ENCODE assay signal across 30 cellular contexts in the genomic region with DNA sequence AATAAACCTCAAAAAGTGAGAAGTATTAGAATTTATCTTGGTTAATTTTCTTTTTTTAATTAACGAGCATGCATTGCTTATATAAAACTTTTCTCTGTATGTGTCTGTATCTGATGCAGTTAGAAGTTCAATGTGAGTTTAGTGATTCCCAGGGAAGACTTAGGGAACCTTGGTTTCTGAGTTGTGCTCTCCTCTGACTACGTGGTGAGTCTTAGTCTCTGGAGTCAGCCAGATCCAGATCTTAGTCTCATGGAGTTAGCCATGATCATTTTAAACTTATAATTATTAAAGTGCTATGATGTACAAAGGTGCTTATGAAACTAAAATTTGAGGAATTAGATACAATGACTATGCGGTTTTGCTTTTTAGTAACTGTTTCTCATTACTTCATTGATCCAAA.
"Had no signal": no experiment of that assay in that cellular context is flagged by ENCODE, and none has a peak within 500 bp of the region (broad histone marks: within the 10 kb centered on the region; RNA-seq: fewer than 3 reads in every experiment).

No MANE protein-coding gene starts in this region.

- DNase-seq: activated CD4-positive, alpha-beta memory T cell treated with anti-CD3 and anti-CD28 coated beads, Interleukin-2, amount 10 ng/mL, durations not matched to agents 7 days and 5 days; activated CD4-positive, alpha-beta T cell treated with anti-CD3 and anti-CD28 coated beads for 1 hour; activated CD4-positive, alpha-beta T cell treated with anti-CD3 and anti-CD28 coated beads, Interleukin-2, amount 10 ng/mL, durations not matched to agents 7 days and 5 days; activated CD8-positive, alpha-beta memory T cell treated with anti-CD3 and anti-CD28 coated beads, Interleukin-2, amount 50 U/mL, for 48 hours; activated gamma-delta T cell; activated naive CD4-positive, alpha-beta T cell treated with anti-CD3 and anti-CD28 coated beads, Interleukin-2, amount 10 ng/mL, durations not matched to agents 7 days and 5 days; activated naive CD8-positive, alpha-beta T cell treated with anti-CD3 and anti-CD28 coated beads, Interleukin-2, amount 10 ng/mL, durations not matched to agents 7 days and 5 days; activated T-cell treated with anti-CD3 and anti-CD28 coated beads, Interleukin-2, amount 50 U/mL, for 24 hours; brain microvascular endothelial cell; central memory CD4-positive, alpha-beta T cell; esophagus squamous epithelium; islet precursor cell; left cardiac atrium; naive thymus-derived CD8-positive, alpha-beta T cell; nucleus accumbens; pancreas; retina; stimulated activated CD4-positive, alpha-beta T cell treated with anti-CD3 and anti-CD28 coated beads, Interleukin-4, amount 100 ng/mL, for 4 hours; stimulated activated CD8-positive, alpha-beta memory T cell treated with anti-CD3 and anti-CD28 coated beads, Interleukin-4, amount 100 ng/mL, for 48 hours; stimulated activated naive B cell treated with anti-CD40 and anti-IgM and Interleukin-4, amounts not matched to agents 10 μg/mL and 1 μg/mL and 100 μg/mL, for 72 hours; stomach; T-helper 2 cell; tibial artery had no signal

- H3K27ac Mint-ChIP-seq: activated CD4-positive, alpha-beta memory T cell treated with anti-CD3 and anti-CD28 coated beads, Interleukin-2, amount 10 ng/mL, durations not matched to agents 7 days and 5 days; activated CD4-positive, alpha-beta T cell treated with anti-CD3 and anti-CD28 coated beads, Interleukin-2, amount 10 ng/mL, durations not matched to agents 7 days and 5 days; activated naive CD4-positive, alpha-beta T cell treated with anti-CD3 and anti-CD28 coated beads, Interleukin-2, amount 10 ng/mL, durations not matched to agents 7 days and 5 days; activated naive CD8-positive, alpha-beta T cell treated with anti-CD3 and anti-CD28 coated beads, Interleukin-2, amount 10 ng/mL, durations not matched to agents 7 days and 5 days; activated T-cell treated with anti-CD3 and anti-CD28 coated beads, Interleukin-2, amount 50 U/mL, for 24 hours; memory B cell; naive thymus-derived CD8-positive, alpha-beta T cell; stimulated activated naive B cell treated with anti-CD40 and anti-IgM and Interleukin-4, amounts not matched to agents 10 μg/mL and 1 μg/mL and 100 μg/mL, for 72 hours; WTC11 had no signal

- H3K9me3 Mint-ChIP-seq: activated CD4-positive, alpha-beta memory T cell treated with anti-CD3 and anti-CD28 coated beads, Interleukin-2, amount 10 ng/mL, durations not matched to agents 7 days and 5 days; activated CD4-positive, alpha-beta T cell treated with anti-CD3 and anti-CD28 coated beads, Interleukin-2, amount 10 ng/mL, durations not matched to agents 7 days and 5 days; activated naive CD4-positive, alpha-beta T cell treated with anti-CD3 and anti-CD28 coated beads, Interleukin-2, amount 10 ng/mL, durations not matched to agents 7 days and 5 days; activated naive CD8-positive, alpha-beta T cell treated with anti-CD3 and anti-CD28 coated beads, Interleukin-2, amount 10 ng/mL, durations not matched to agents 7 days and 5 days; activated T-cell treated with anti-CD3 and anti-CD28 coated beads, Interleukin-2, amount 50 U/mL, for 24 hours; memory B cell; naive thymus-derived CD8-positive, alpha-beta T cell; neural crest cell; stimulated activated naive B cell treated with anti-CD40 and anti-IgM and Interleukin-4, amounts not matched to agents 10 μg/mL and 1 μg/mL and 100 μg/mL, for 72 hours had no signal

- H3K36me3 Mint-ChIP-seq: activated naive CD4-positive, alpha-beta T cell treated with anti-CD3 and anti-CD28 coated beads, Interleukin-2, amount 10 ng/mL, durations not matched to agents 7 days and 5 days; activated naive CD8-positive, alpha-beta T cell treated with anti-CD3 and anti-CD28 coated beads, Interleukin-2, amount 10 ng/mL, durations not matched to agents 7 days and 5 days; memory B cell; naive thymus-derived CD8-positive, alpha-beta T cell; stimulated activated naive B cell treated with anti-CD40 and anti-IgM and Interleukin-4, amounts not matched to agents 10 μg/mL and 1 μg/mL and 100 μg/mL, for 72 hours; WTC11 had no signal

- H3K4me3 Mint-ChIP-seq: activated CD4-positive, alpha-beta memory T cell treated with anti-CD3 and anti-CD28 coated beads, Interleukin-2, amount 10 ng/mL, durations not matched to agents 7 days and 5 days; activated CD4-positive, alpha-beta T cell treated with anti-CD3 and anti-CD28 coated beads, Interleukin-2, amount 10 ng/mL, durations not matched to agents 7 days and 5 days; activated naive CD4-positive, alpha-beta T cell treated with anti-CD3 and anti-CD28 coated beads, Interleukin-2, amount 10 ng/mL, durations not matched to agents 7 days and 5 days; activated naive CD8-positive, alpha-beta T cell treated with anti-CD3 and anti-CD28 coated beads, Interleukin-2, amount 10 ng/mL, durations not matched to agents 7 days and 5 days; activated T-cell treated with anti-CD3 and anti-CD28 coated beads, Interleukin-2, amount 50 U/mL, for 24 hours; memory B cell; naive thymus-derived CD8-positive, alpha-beta T cell; neural crest cell; stimulated activated naive B cell treated with anti-CD40 and anti-IgM and Interleukin-4, amounts not matched to agents 10 μg/mL and 1 μg/mL and 100 μg/mL, for 72 hours; WTC11 had no signal

- H3K4me1 Mint-ChIP-seq: memory B cell; neural crest cell; stimulated activated naive B cell treated with anti-CD40 and anti-IgM and Interleukin-4, amounts not matched to agents 10 μg/mL and 1 μg/mL and 100 μg/mL, for 72 hours had no signal

- H3K9me3 ChIP-seq: ascending aorta, esophagus squamous epithelium, pancreas, prostate gland, stomach, tibial artery had no signal

- H3K36me3 ChIP-seq: ascending aorta, brain microvascular endothelial cell, esophagus squamous epithelium, pancreas, prostate gland, stomach, tibial artery had no signal

- H3K4me1 ChIP-seq: ascending aorta, prostate gland, tibial artery had no signal

- ATAC-seq: left cardiac atrium; naive thymus-derived CD8-positive, alpha-beta T cell; pancreas; sciatic nerve; stimulated activated naive B cell treated with anti-CD40 and anti-IgM and Interleukin-4, amounts not matched to agents 10 μg/mL and 1 μg/mL and 100 μg/mL, for 72 hours; WTC11 had no signal

- H3K27ac ChIP-seq: ascending aorta, brain microvascular endothelial cell, pancreas, prostate gland, skin epidermis, stomach, tibial artery had no signal

- H3K4me3 ChIP-seq: ascending aorta, esophagus squamous epithelium, pancreas, prostate gland, skin epidermis, stomach, tibial artery had no signal

- H3K27me3 Mint-ChIP-seq: activated naive CD4-positive, alpha-beta T cell treated with anti-CD3 and anti-CD28 coated beads, Interleukin-2, amount 10 ng/mL, durations not matched to agents 7 days and 5 days had no signal

- H3K27me3 ChIP-seq: ascending aorta, brain microvascular endothelial cell, esophagus squamous epithelium, pancreas, stomach, tibial artery had no signal
